ENCODE assay signal across 24 cellular contexts in the genomic region with DNA sequence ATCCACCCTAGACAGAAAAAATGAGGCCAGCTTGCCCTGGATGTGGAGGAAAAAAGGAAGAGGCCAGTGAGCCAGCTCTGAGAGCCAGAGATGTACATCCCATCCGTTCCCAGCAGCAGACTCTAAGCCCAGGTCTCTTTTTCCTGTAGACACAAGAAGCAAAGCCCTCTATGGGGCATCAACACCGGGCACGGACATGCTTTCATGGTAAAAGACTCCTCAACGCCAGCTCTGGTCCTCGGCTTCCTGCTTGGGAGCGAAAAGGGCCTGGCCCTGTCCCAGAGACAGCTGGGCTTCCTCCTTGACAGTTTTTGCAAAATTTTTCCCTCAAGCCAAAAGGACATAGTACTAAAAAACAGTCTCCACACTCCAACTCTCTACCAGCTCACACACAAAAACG. TPM values are rescaled to one million over a fixed set of nuclear protein-coding genes. Genes with fewer than 3 reads are reported as not detected.
DNase-seq lines count a peak whose midpoint lies in the region; ATAC-seq, FAIRE-seq and TF ChIP-seq lines count a peak whose summit lies in the region.
"Had no signal": no experiment of that assay in that cellular context is flagged by ENCODE, and none has a peak within 500 bp of the region (broad histone marks: within the 10 kb centered on the region; RNA-seq: fewer than 3 reads in every experiment).

No MANE protein-coding gene starts in this region.

- ATAC-seq in heart left ventricle = no peak
- no peak for ATAC-seq in HepG2
- no peak for ATAC-seq in right lobe of liver
- ATAC-seq in lower lobe of right lung = no peak
- ATAC-seq in GM21737 (IDR thresholded peaks at IDR 0.05; ENCODE audit: unreplicated experiment) = no peak

- H3K4me3 Mint-ChIP-seq in astrocyte (ENCODE audit: unreplicated experiment) = peak overlapping the region; percentile 45
- H3K4me3 Mint-ChIP-seq: CD4-positive, alpha-beta T cell; IgD-negative memory B cell had no signal

- H3K27me3 Mint-ChIP-seq in astrocyte (ENCODE audit: low read depth, unreplicated experiment) = peaks cover 2% of the 10 kb centered on the region
- H3K27me3 Mint-ChIP-seq: CD4-positive, alpha-beta T cell; IgD-negative memory B cell had no signal

- POLR2A ChIA-PET in HepG2 (lab: Yijun Ruan, JAX) = no interaction called here

- H3K4me2 ChIP-seq in HepG2 (ENCODE audit: low read depth, low read length) (no peak overlapping the region), astrocyte (ENCODE audit: low read length) (no peak overlapping the region)

- intact Hi-C loops in heart left ventricle (cut with DNase I) (no loop called here), HepG2 (cut with micrococcal nuclease; ENCODE audit: unreplicated experiment) (no loop called here), right lobe of liver (cut with DNase I) (no loop called here), lower lobe of right lung (cut with DNase I) (no loop called here)

- H3K79me2 ChIP-seq in HepG2 (ENCODE audit: insufficient read depth, low read length) (no peaks in the 10 kb centered on the region), astrocyte (ENCODE audit: insufficient read depth, low read length) (no peaks in the 10 kb centered on the region)

- TF ChIP-seq CTCF in cardiac muscle cell (IDR thresholded peaks at IDR 0.05; ENCODE audit: low read depth, low read length) (no peak), heart left ventricle (IDR thresholded peaks at IDR 0.05) (no peak), HepG2 (CRISPR knock-in tag; IDR thresholded peaks at IDR 0.05) (no peak), right lobe of liver (IDR thresholded peaks at IDR 0.05) (no peak), astrocyte (IDR thresholded peaks at IDR 0.05; ENCODE audit: insufficient read depth, low read depth, low read length) (no peak), lower lobe of right lung (IDR thresholded peaks at IDR 0.05) (no peak)

- H3K4me3 ChIP-seq in cardiac muscle cell (no peak overlapping the region), heart left ventricle (no peak overlapping the region), HepG2 (replicated peaks in 1 of 3; ENCODE audit: insufficient read depth in 1 of 3, low read depth in 2 of 3, low read length in 3 of 3) (no peak overlapping the region), right lobe of liver (no peak overlapping the region), astrocyte (ENCODE audit: insufficient read depth, low read depth, low read length) (no peak overlapping the region), lower lobe of right lung (no peak overlapping the region)
- H3K4me3 ChIP-seq: GM23248, HAP-1 had no signal

- H3K27me3 ChIP-seq in cardiac muscle cell (no peaks in the 10 kb centered on the region), heart left ventricle (no peaks in the 10 kb centered on the region), HepG2 (ENCODE audit: control insufficient read depth in 1 of 2, insufficient read depth in 2 of 2, low read length in 2 of 2) (no peaks in the 10 kb centered on the region), right lobe of liver (no peaks in the 10 kb centered on the region), astrocyte (ENCODE audit: insufficient read depth, low read length) (no peaks in the 10 kb centered on the region), lower lobe of right lung (ENCODE audit: low read depth) (no peaks in the 10 kb centered on the region)
- H3K27me3 ChIP-seq: BE2C had no signal

- H3K36me3 ChIP-seq in cardiac muscle cell (peaks cover 29% of the 10 kb centered on the region), heart left ventricle (peaks cover 0 to 99% (median 88%) of the 10 kb centered on the region in 9 donors), HepG2 (replicated peaks in 1 of 2; ENCODE audit: control insufficient read depth in 1 of 2, insufficient read depth in 2 of 2, low read length in 2 of 2) (peaks cover 56 to 88% of the 10 kb centered on the region in 2 experiments), right lobe of liver (peaks cover 0 to 64% (median 20%) of the 10 kb centered on the region in 4 donors), astrocyte (ENCODE audit: insufficient read depth, low read length) (peaks cover 27% of the 10 kb centered on the region), lower lobe of right lung (peaks cover 93% of the 10 kb centered on the region)

- H3K4me1 ChIP-seq in cardiac muscle cell (ENCODE audit: low read depth) = peaks cover 37% of the 10 kb centered on the region
- peaks cover 0 to 19% (median 0%) of the 10 kb centered on the region in 12 donors for H3K4me1 ChIP-seq in heart left ventricle
- peaks cover 21% of the 10 kb centered on the region for H3K4me1 ChIP-seq in HepG2 (ENCODE audit: insufficient read depth, low read length)
- no peaks in the 10 kb centered on the region for H3K4me1 ChIP-seq in right lobe of liver
- peaks cover 22% of the 10 kb centered on the region for H3K4me1 ChIP-seq in astrocyte (ENCODE audit: insufficient read depth, low read length)
- H3K4me1 ChIP-seq in lower lobe of right lung = peaks cover 15% of the 10 kb centered on the region
- H3K4me1 ChIP-seq: BE2C, HAP-1 had no signal

- no peak overlapping the region for H3K9ac ChIP-seq in HepG2 (ENCODE audit: insufficient read depth, low read depth, low read length)
- no peak overlapping the region for H3K9ac ChIP-seq in astrocyte (ENCODE audit: low read length)
- H3K9ac ChIP-seq: GM23248 had no signal

- H2AFZ ChIP-seq in HepG2 (ENCODE audit: low read length) = no peak overlapping the region
- no peak overlapping the region for H2AFZ ChIP-seq in astrocyte (ENCODE audit: low read depth, low read length)
- H2AFZ ChIP-seq: GM23248 had no signal

- FAIRE-seq in HepG2 (lab: Jason Lieb, UNC) (no peak), astrocyte (lab: Jason Lieb, UNC) (no peak)
- FAIRE-seq: A204.1, D721Med, G401.6, GM12891, GM19239 had no signal

- CTCF ChIA-PET in HepG2 (lab: Yijun Ruan, JAX; ENCODE audit: low intra/inter-chr PET ratio, low total read pairs) = no interaction called here

- TF ChIP-seq EP300 in HepG2 (IDR thresholded peaks at IDR 0.05; ENCODE audit: low read depth in 2 of 2, low read length in 2 of 2) = no peak
- TF ChIP-seq EP300 in HepG2 (CRISPR knock-in tag; IDR thresholded peaks at IDR 0.05; ENCODE audit: borderline replicate concordance) = no peak

- peaks cover 34% of the 10 kb centered on the region for H3K36me3 Mint-ChIP-seq in astrocyte (ENCODE audit: low read depth, unreplicated experiment)

- in situ Hi-C loops in HepG2 (cut with HindIII; ENCODE audit: extremely low pct_ligation_motif_present, low pct_unique_long_range_greater_than_20kb) = no loop called here

- no peaks in the 10 kb centered on the region for H3K9me3 ChIP-seq in cardiac muscle cell (ENCODE audit: low read depth)
- H3K9me3 ChIP-seq in heart left ventricle = no peaks in the 10 kb centered on the region
- H3K9me3 ChIP-seq in HepG2 (ENCODE audit: low read length) = no peaks in the 10 kb centered on the region
- no peaks in the 10 kb centered on the region for H3K9me3 ChIP-seq in right lobe of liver
- no peaks in the 10 kb centered on the region for H3K9me3 ChIP-seq in astrocyte (ENCODE audit: insufficient read depth, low read depth, low read length)
- H3K9me3 ChIP-seq in lower lobe of right lung = no peaks in the 10 kb centered on the region
- H3K9me3 ChIP-seq: BE2C, Caco-2, HAP-1 had no signal

- no TSS peak for BruUV-seq in HepG2 (replicated peaks; lab: Mats Ljungman, UMichigan)

- H3K27ac ChIP-seq in cardiac muscle cell = peak overlapping the region; percentile 60
- no peak overlapping the region for H3K27ac ChIP-seq in heart left ventricle
- H3K27ac ChIP-seq in HepG2 (ENCODE audit: extremely low read length, insufficient read depth, low read length) = no peak overlapping the region
- no peak overlapping the region for H3K27ac ChIP-seq in right lobe of liver
- H3K27ac ChIP-seq in astrocyte (ENCODE audit: low read depth, low read length) = no peak overlapping the region
- H3K27ac ChIP-seq in lower lobe of right lung = peak overlapping the region; percentile 6
- H3K27ac ChIP-seq: C4-2B, GM23248, HL-60 had no signal

- no peak overlapping the region for H3K27ac Mint-ChIP-seq in astrocyte (ENCODE audit: unreplicated experiment)
- H3K27ac Mint-ChIP-seq: CD4-positive, alpha-beta T cell; IgD-negative memory B cell had no signal

- H3K9me3 Mint-ChIP-seq in astrocyte (ENCODE audit: unreplicated experiment) = no peaks in the 10 kb centered on the region
- H3K9me3 Mint-ChIP-seq: CD4-positive, alpha-beta T cell; IgD-negative memory B cell had no signal

- 76 to 83% (median 81%) methylated on average over 7 of the region's 7 CpGs for WGBS in heart left ventricle, 4 donors
- 97% methylated on average over 6 of the region's 7 CpGs for WGBS in HepG2 (ENCODE audit: low lambda C conversion rate)
- 87% methylated on average over 5 of the region's 7 CpGs for WGBS in right lobe of liver (ENCODE audit: insufficient coverage, low coverage, low lambda C conversion rate, missing lambda C conversion rate)

- no peak for TF ChIP-seq POLR2A in heart left ventricle (IDR thresholded peaks at IDR 0.05)
- no peak for TF ChIP-seq POLR2A in HepG2 (IDR thresholded peaks at IDR 0.05; ENCODE audit: insufficient read depth in 1 of 2, low read depth in 2 of 2, low read length in 2 of 2)
- TF ChIP-seq POLR2A in right lobe of liver (IDR thresholded peaks at IDR 0.05) = no peak

- no peak for TF ChIP-seq RAD21 in HepG2 (CRISPR knock-in tag; IDR thresholded peaks at IDR 0.05)

- DNase-seq in cardiac muscle cell (ENCODE audit: low read depth in 1 of 2, low spot score in 1 of 2) (no peak), heart left ventricle (no peak), HepG2 (ENCODE audit: low spot score) (no peak), right lobe of liver (no peak), astrocyte (ENCODE audit: low read depth) (no peak), lower lobe of right lung (no peak), NCI-H1694 (lab: John Stamatoyannopoulos, UW) (no peak)
- DNase-seq: ACHN; BE2C; Caco-2; CD4-positive, alpha-beta T cell; GM23248 had no signal

- H4K20me1 ChIP-seq in HepG2 (ENCODE audit: insufficient read depth, low read length) (no peaks in the 10 kb centered on the region), astrocyte (ENCODE audit: insufficient read depth, low read length) (peaks cover 56% of the 10 kb centered on the region)

- peaks cover 34% of the 10 kb centered on the region for H3K4me1 Mint-ChIP-seq in astrocyte (ENCODE audit: low read depth, unreplicated experiment)

RNA-seq across cellular contexts. Expression of gene PELP1, which starts 27.2 kb away (rescaled TPM):
- total RNA-seq in cardiac muscle cell (47.3 and 63.2 TPM in 2 replicates), heart left ventricle (10 to 100 TPM; 19.0 to 42.6 (median 34.5) TPM), HepG2 (2016; rRNA removed; fragmentation: Illumina TruSeq; extraction: Trizol) (27.8 and 33.2 TPM in 2 replicates), right lobe of liver (10 to 100 TPM; 11.5 to 22.2 (median 16.1) TPM), astrocyte (51.6 and 52.7 TPM in 2 replicates), lower lobe of right lung (37.4 TPM)
- polyA plus RNA-seq in cardiac muscle cell (52.6 and 77.7 TPM in 2 replicates), heart left ventricle (10 to 100 TPM; 20.4 to 28.0 TPM), HepG2 (2011; rRNA removed) (14.9 and 22.5 TPM in 2 replicates)
- total RNA-seq in HepG2 (2016; cell fraction: cytosol; rRNA removed; fragmentation: Illumina TruSeq; extraction: Trizol; ENCODE audit: low read depth) = 8.6 and 9.3 TPM in 2 replicates
- total RNA-seq in HepG2 (2016; cell fraction: insoluble cytoplasmic fraction; rRNA removed; fragmentation: Illumina TruSeq; extraction: Trizol) = 29.7 and 32.3 TPM in 2 replicates
- 8.2 and 11.4 TPM in 2 replicates for total RNA-seq in HepG2 (2016; cell fraction: membrane; rRNA removed; fragmentation: Illumina TruSeq; extraction: Trizol)
- total RNA-seq in HepG2 (2016; cell fraction: nucleus; rRNA removed; fragmentation: Illumina TruSeq; extraction: Trizol) = 38.3 and 51.4 TPM in 2 replicates
- polyA plus RNA-seq in HepG2 (2011; cell fraction: cytosol; rRNA removed) = 4.3 and 5.4 TPM in 2 replicates
- 83.8 and 108 TPM in 2 replicates for polyA plus RNA-seq in HepG2 (2011; cell fraction: nucleus; rRNA removed)
- 32.3 and 36.6 TPM in 2 replicates for polyA plus RNA-seq in HepG2 (2012)
- polyA plus RNA-seq in HepG2 (2016; cell fraction: cytosol; fragmentation: Illumina TruSeq; extraction: Trizol; ENCODE audit: low read depth) = 1.4 and 1.8 TPM in 2 replicates
- polyA plus RNA-seq in HepG2 (2016; cell fraction: insoluble cytoplasmic fraction; fragmentation: Illumina TruSeq; extraction: Trizol; ENCODE audit: low read depth) = 18.5 and 30.6 TPM in 2 replicates
- polyA plus RNA-seq in HepG2 (2016; cell fraction: membrane; fragmentation: Illumina TruSeq; extraction: Trizol; ENCODE audit: low read depth) = 3.5 and 4.7 TPM in 2 replicates
- polyA plus RNA-seq in HepG2 (2016; cell fraction: nucleus; fragmentation: Illumina TruSeq; extraction: Trizol; ENCODE audit: insufficient read depth, low read depth) = 96.8 and 111 TPM in 2 replicates
- polyA minus RNA-seq in HepG2 (2011; rRNA and poly(A)+ RNA removed; ENCODE audit: low replicate concordance) = 69.8 and 87.2 TPM in 2 replicates
- polyA minus RNA-seq in HepG2 (2011; cell fraction: cytosol; rRNA and poly(A)+ RNA removed) = 14.3 and 16.8 TPM in 2 replicates
- polyA minus RNA-seq in HepG2 (2011; cell fraction: nucleus; rRNA and poly(A)+ RNA removed) = 39.3 and 65.8 TPM in 2 replicates

RNA-seq across cellular contexts. Expression of gene ARRB2, which starts 33.7 kb away (rescaled TPM):
- total RNA-seq in cardiac muscle cell = 14.4 and 17.3 TPM in 2 replicates
- polyA plus RNA-seq in cardiac muscle cell = 23.3 and 33.0 TPM in 2 replicates
- total RNA-seq in heart left ventricle = 10 to 100 TPM; 10.9 to 87.6 (median 23.0) TPM
- 10 to 100 TPM; 17.1 to 24.8 TPM for polyA plus RNA-seq in heart left ventricle
- total RNA-seq in HepG2 (2016; rRNA removed; fragmentation: Illumina TruSeq; extraction: Trizol) = 15.5 and 21.5 TPM in 2 replicates
- total RNA-seq in HepG2 (2016; cell fraction: cytosol; rRNA removed; fragmentation: Illumina TruSeq; extraction: Trizol; ENCODE audit: low read depth) = 26.6 and 31.6 TPM in 2 replicates
- 11.0 and 21.7 TPM in 2 replicates for total RNA-seq in HepG2 (2016; cell fraction: insoluble cytoplasmic fraction; rRNA removed; fragmentation: Illumina TruSeq; extraction: Trizol)
- 39.2 and 42.1 TPM in 2 replicates for total RNA-seq in HepG2 (2016; cell fraction: membrane; rRNA removed; fragmentation: Illumina TruSeq; extraction: Trizol)
- 14.4 and 14.9 TPM in 2 replicates for total RNA-seq in HepG2 (2016; cell fraction: nucleus; rRNA removed; fragmentation: Illumina TruSeq; extraction: Trizol)
- polyA plus RNA-seq in HepG2 (2011; rRNA removed) = 49.2 and 58.4 TPM in 2 replicates
- 39.2 and 47.6 TPM in 2 replicates for polyA plus RNA-seq in HepG2 (2011; cell fraction: cytosol; rRNA removed)
- 125 and 127 TPM in 2 replicates for polyA plus RNA-seq in HepG2 (2011; cell fraction: nucleus; rRNA removed)
- 56.5 and 69.1 TPM in 2 replicates for polyA plus RNA-seq in HepG2 (2012)
- polyA plus RNA-seq in HepG2 (2016; cell fraction: cytosol; fragmentation: Illumina TruSeq; extraction: Trizol; ENCODE audit: low read depth) = 73.1 and 77.8 TPM in 2 replicates
- 31.2 and 37.0 TPM in 2 replicates for polyA plus RNA-seq in HepG2 (2016; cell fraction: insoluble cytoplasmic fraction; fragmentation: Illumina TruSeq; extraction: Trizol; ENCODE audit: low read depth)
- polyA plus RNA-seq in HepG2 (2016; cell fraction: membrane; fragmentation: Illumina TruSeq; extraction: Trizol; ENCODE audit: low read depth) = 82.8 and 84.1 TPM in 2 replicates
- polyA plus RNA-seq in HepG2 (2016; cell fraction: nucleus; fragmentation: Illumina TruSeq; extraction: Trizol; ENCODE audit: insufficient read depth, low read depth) = 77.0 and 85.1 TPM in 2 replicates
- 30.3 and 32.9 TPM in 2 replicates for polyA minus RNA-seq in HepG2 (2011; rRNA and poly(A)+ RNA removed; ENCODE audit: low replicate concordance)
- 17.3 and 18.1 TPM in 2 replicates for polyA minus RNA-seq in HepG2 (2011; cell fraction: cytosol; rRNA and poly(A)+ RNA removed)
- 19.2 and 23.5 TPM in 2 replicates for polyA minus RNA-seq in HepG2 (2011; cell fraction: nucleus; rRNA and poly(A)+ RNA removed)
- 10 to 100 TPM; 18.2 to 38.6 (median 23.9) TPM for total RNA-seq in right lobe of liver
- total RNA-seq in astrocyte = 6.3 and 10.3 TPM in 2 replicates
- total RNA-seq in lower lobe of right lung = 201 TPM

RNA-seq across cellular contexts. Expression of gene ALOX15, which starts 35.3 kb away (rescaled TPM):
- 0.71 and 1.1 TPM in 2 replicates for total RNA-seq in cardiac muscle cell
- 1.5 TPM in 1 of 2 replicates, not detected in the other for polyA plus RNA-seq in cardiac muscle cell
- total RNA-seq in heart left ventricle = 10 to 100 TPM in 1 of 9 donors, under 1 TPM in 5, not detected in 3; 0.23 to 62.4 (median 0.38) TPM
- polyA plus RNA-seq in heart left ventricle = not detected
- 0.04 TPM in 1 of 2 replicates, not detected in the other for total RNA-seq in HepG2 (2016; rRNA removed; fragmentation: Illumina TruSeq; extraction: Trizol)
- not detected in 2 replicates for total RNA-seq in HepG2 (2016; cell fraction: cytosol; rRNA removed; fragmentation: Illumina TruSeq; extraction: Trizol; ENCODE audit: low read depth)
- total RNA-seq in HepG2 (2016; cell fraction: insoluble cytoplasmic fraction; rRNA removed; fragmentation: Illumina TruSeq; extraction: Trizol) = 0.09 TPM in 1 of 2 replicates, not detected in the other
- total RNA-seq in HepG2 (2016; cell fraction: membrane; rRNA removed; fragmentation: Illumina TruSeq; extraction: Trizol) = not detected in 2 replicates
- not detected in 2 replicates for total RNA-seq in HepG2 (2016; cell fraction: nucleus; rRNA removed; fragmentation: Illumina TruSeq; extraction: Trizol)
- 0.35 TPM in 1 of 2 replicates, not detected in the other for polyA plus RNA-seq in HepG2 (2011; rRNA removed)
- 0.01 and 0.03 TPM in 2 replicates for polyA plus RNA-seq in HepG2 (2011; cell fraction: cytosol; rRNA removed)
- polyA plus RNA-seq in HepG2 (2011; cell fraction: nucleus; rRNA removed) = not detected in 2 replicates
- not detected in 2 replicates for polyA plus RNA-seq in HepG2 (2012)
- polyA plus RNA-seq in HepG2 (2016; cell fraction: cytosol; fragmentation: Illumina TruSeq; extraction: Trizol; ENCODE audit: low read depth) = not detected in 2 replicates
- polyA plus RNA-seq in HepG2 (2016; cell fraction: insoluble cytoplasmic fraction; fragmentation: Illumina TruSeq; extraction: Trizol; ENCODE audit: low read depth) = not detected in 2 replicates
- not detected in 2 replicates for polyA plus RNA-seq in HepG2 (2016; cell fraction: membrane; fragmentation: Illumina TruSeq; extraction: Trizol; ENCODE audit: low read depth)
- not detected in 2 replicates for polyA plus RNA-seq in HepG2 (2016; cell fraction: nucleus; fragmentation: Illumina TruSeq; extraction: Trizol; ENCODE audit: insufficient read depth, low read depth)
- polyA minus RNA-seq in HepG2 (2011; rRNA and poly(A)+ RNA removed; ENCODE audit: low replicate concordance) = not detected in 2 replicates
- polyA minus RNA-seq in HepG2 (2011; cell fraction: cytosol; rRNA and poly(A)+ RNA removed) = not detected in 2 replicates
- polyA minus RNA-seq in HepG2 (2011; cell fraction: nucleus; rRNA and poly(A)+ RNA removed) = not detected in 2 replicates
- under 1 TPM in 4 of 6 experiments, not detected in 2; 0.09 to 0.53 (median 0.28) TPM for total RNA-seq in right lobe of liver
- total RNA-seq in astrocyte = 0.07 TPM in 1 of 2 replicates, not detected in the other
- 6.1 TPM for total RNA-seq in lower lobe of right lung
- total RNA-seq: GM23248, H4, HT1080 had no signal
- polyA plus RNA-seq: GM23248 had no signal

RNA-seq across cellular contexts. Expression of gene MED11, which starts 54.5 kb away (rescaled TPM):
- 36.8 and 47.7 TPM in 2 replicates for total RNA-seq in cardiac muscle cell
- 39.1 and 40.8 TPM in 2 replicates for polyA plus RNA-seq in cardiac muscle cell
- total RNA-seq in heart left ventricle = 10 to 100 TPM; 11.5 to 30.3 (median 18.8) TPM
- polyA plus RNA-seq in heart left ventricle = 10 to 100 TPM; 23.3 to 49.6 TPM
- 20.2 and 25.1 TPM in 2 replicates for total RNA-seq in HepG2 (2016; rRNA removed; fragmentation: Illumina TruSeq; extraction: Trizol)
- 3.6 and 4.5 TPM in 2 replicates for total RNA-seq in HepG2 (2016; cell fraction: cytosol; rRNA removed; fragmentation: Illumina TruSeq; extraction: Trizol; ENCODE audit: low read depth)
- 20.3 and 31.3 TPM in 2 replicates for total RNA-seq in HepG2 (2016; cell fraction: insoluble cytoplasmic fraction; rRNA removed; fragmentation: Illumina TruSeq; extraction: Trizol)
- 6.8 and 9.9 TPM in 2 replicates for total RNA-seq in HepG2 (2016; cell fraction: membrane; rRNA removed; fragmentation: Illumina TruSeq; extraction: Trizol)
- total RNA-seq in HepG2 (2016; cell fraction: nucleus; rRNA removed; fragmentation: Illumina TruSeq; extraction: Trizol) = 7.9 and 8.0 TPM in 2 replicates
- 36.2 and 39.0 TPM in 2 replicates for polyA plus RNA-seq in HepG2 (2011; rRNA removed)
- 34.0 and 41.9 TPM in 2 replicates for polyA plus RNA-seq in HepG2 (2011; cell fraction: cytosol; rRNA removed)
- 23.2 and 26.5 TPM in 2 replicates for polyA plus RNA-seq in HepG2 (2011; cell fraction: nucleus; rRNA removed)
- polyA plus RNA-seq in HepG2 (2012) = 23.6 and 23.7 TPM in 2 replicates
- polyA plus RNA-seq in HepG2 (2016; cell fraction: cytosol; fragmentation: Illumina TruSeq; extraction: Trizol; ENCODE audit: low read depth) = 4.5 and 4.8 TPM in 2 replicates
- 34.8 and 37.3 TPM in 2 replicates for polyA plus RNA-seq in HepG2 (2016; cell fraction: insoluble cytoplasmic fraction; fragmentation: Illumina TruSeq; extraction: Trizol; ENCODE audit: low read depth)
- polyA plus RNA-seq in HepG2 (2016; cell fraction: membrane; fragmentation: Illumina TruSeq; extraction: Trizol; ENCODE audit: low read depth) = 7.4 and 8.2 TPM in 2 replicates
- 23.5 and 24.2 TPM in 2 replicates for polyA plus RNA-seq in HepG2 (2016; cell fraction: nucleus; fragmentation: Illumina TruSeq; extraction: Trizol; ENCODE audit: insufficient read depth, low read depth)
- polyA minus RNA-seq in HepG2 (2011; rRNA and poly(A)+ RNA removed; ENCODE audit: low replicate concordance) = 12.0 and 42.0 TPM in 2 replicates
- polyA minus RNA-seq in HepG2 (2011; cell fraction: cytosol; rRNA and poly(A)+ RNA removed) = 9.0 and 13.7 TPM in 2 replicates
- polyA minus RNA-seq in HepG2 (2011; cell fraction: nucleus; rRNA and poly(A)+ RNA removed) = 8.0 and 9.3 TPM in 2 replicates
- 10 to 100 TPM in 5 of 6 experiments, 1 to 10 TPM in 1; 10.0 to 21.1 (median 16.2) TPM for total RNA-seq in right lobe of liver
- total RNA-seq in astrocyte = 8.5 and 9.9 TPM in 2 replicates
- 22.9 TPM for total RNA-seq in lower lobe of right lung

Comparison
In these comparisons a context has a peak if more than half of its experiments do, and no peak if none do; other contexts are left out.
1. H3K27ac ChIP-seq: peak in cardiac muscle cell (single experiment) and lower lobe of right lung (single experiment); none in heart left ventricle (0 of 12), HepG2 (single experiment), right lobe of liver (0 of 3) and astrocyte (single experiment).